In the genomic region with DNA sequence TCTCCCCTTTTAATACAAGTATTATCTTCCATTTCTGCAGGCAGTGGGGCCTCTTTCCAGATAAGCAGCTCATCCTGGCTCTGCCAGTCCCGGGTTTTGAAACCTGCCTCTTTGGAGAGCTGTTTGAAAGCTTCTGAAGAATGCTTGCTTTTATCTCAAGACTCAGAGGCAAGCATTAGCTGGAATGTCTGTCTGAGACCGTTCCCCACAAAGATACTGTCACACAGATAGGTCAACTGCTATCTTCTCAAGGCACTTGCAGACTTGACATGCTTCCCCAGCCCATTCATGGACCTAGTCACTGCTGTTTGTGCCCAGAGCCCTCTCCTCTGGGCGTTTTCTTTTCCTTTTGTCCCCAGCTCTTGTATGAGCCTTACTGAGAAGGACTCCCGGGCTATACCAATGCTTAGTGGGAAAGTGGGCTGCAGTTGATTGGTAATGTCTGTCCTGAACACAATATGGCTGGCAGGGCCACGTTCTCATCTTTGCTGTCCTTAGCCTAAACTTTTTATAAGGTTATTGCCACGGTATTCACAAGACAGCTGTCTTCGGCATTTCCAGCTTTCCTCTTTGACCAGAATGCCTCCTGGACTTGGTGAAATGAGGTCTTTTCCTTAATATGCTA, we compare ENCODE assay signal across 1 cellular context.
TF ChIP-seq lines count a peak whose summit lies in the region.

No MANE protein-coding gene starts in this region.

TF ChIP-seq in K562, 482 proteins besides CTCF, POLR2A, EP300 and RAD21 (continues in another document):
- TF ChIP-seq NR2C1 (IDR thresholded peaks at IDR 0.05), result no peak
- no peak for TF ChIP-seq NR2C1 (tag; IDR thresholded peaks at IDR 0.05)
- TF ChIP-seq CHD1 (IDR thresholded peaks at IDR 0.05; ENCODE audit: low read length), result no peak
- no peak for TF ChIP-seq HDAC6 (IDR thresholded peaks at IDR 0.05; ENCODE audit: low read depth, low read length)
- TF ChIP-seq, protein P1, sequence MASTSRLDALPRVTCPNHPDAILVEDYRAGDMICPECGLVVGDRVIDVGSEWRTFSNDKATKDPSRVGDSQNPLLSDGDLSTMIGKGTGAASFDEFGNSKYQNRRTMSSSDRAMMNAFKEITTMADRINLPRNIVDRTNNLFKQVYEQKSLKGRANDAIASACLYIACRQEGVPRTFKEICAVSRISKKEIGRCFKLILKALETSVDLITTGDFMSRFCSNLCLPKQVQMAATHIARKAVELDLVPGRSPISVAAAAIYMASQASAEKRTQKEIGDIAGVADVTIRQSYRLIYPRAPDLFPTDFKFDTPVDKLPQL (IDR thresholded peaks at IDR 0.05; ENCODE audit: extremely low read depth, insufficient read length), result no peak
- TF ChIP-seq, protein P2, sequence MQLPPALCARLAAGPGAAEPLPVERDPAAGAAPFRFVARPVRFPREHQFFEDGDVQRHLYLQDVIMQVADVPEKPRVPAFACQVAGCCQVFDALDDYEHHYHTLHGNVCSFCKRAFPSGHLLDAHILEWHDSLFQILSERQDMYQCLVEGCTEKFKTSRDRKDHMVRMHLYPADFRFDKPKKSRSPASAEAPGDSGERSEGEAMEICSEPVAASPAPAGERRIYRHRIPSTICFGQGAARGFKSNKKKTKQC (CRISPR knock-in tag; IDR thresholded peaks at IDR 0.05), result no peak
- TF ChIP-seq ZNF324 (CRISPR knock-in tag; IDR thresholded peaks at IDR 0.05), result no peak
- TF ChIP-seq, protein P3, sequence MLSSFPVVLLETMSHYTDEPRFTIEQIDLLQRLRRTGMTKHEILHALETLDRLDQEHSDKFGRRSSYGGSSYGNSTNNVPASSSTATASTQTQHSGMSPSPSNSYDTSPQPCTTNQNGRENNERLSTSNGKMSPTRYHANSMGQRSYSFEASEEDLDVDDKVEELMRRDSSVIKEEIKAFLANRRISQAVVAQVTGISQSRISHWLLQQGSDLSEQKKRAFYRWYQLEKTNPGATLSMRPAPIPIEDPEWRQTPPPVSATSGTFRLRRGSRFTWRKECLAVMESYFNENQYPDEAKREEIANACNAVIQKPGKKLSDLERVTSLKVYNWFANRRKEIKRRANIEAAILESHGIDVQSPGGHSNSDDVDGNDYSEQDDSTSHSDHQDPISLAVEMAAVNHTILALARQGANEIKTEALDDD (IDR thresholded peaks at IDR 0.05), result peak; percentile 74
- no peak for TF ChIP-seq SMC3 (conservative IDR thresholded peaks at IDR 0.05; ENCODE audit: insufficient read depth, low read depth, low read length)
- peak; percentile 60 for TF ChIP-seq HDAC3 (IDR thresholded peaks at IDR 0.05; ENCODE audit: borderline replicate concordance, partially characterized antibody)
- no peak for TF ChIP-seq ZNF780A (CRISPR knock-in tag; IDR thresholded peaks at IDR 0.05)
- TF ChIP-seq TGIF2 (CRISPR knock-in tag; IDR thresholded peaks at IDR 0.05), result no peak
- TF ChIP-seq, protein P4, sequence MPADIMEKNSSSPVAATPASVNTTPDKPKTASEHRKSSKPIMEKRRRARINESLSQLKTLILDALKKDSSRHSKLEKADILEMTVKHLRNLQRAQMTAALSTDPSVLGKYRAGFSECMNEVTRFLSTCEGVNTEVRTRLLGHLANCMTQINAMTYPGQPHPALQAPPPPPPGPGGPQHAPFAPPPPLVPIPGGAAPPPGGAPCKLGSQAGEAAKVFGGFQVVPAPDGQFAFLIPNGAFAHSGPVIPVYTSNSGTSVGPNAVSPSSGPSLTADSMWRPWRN (IDR thresholded peaks at IDR 0.05; ENCODE audit: low read depth), result no peak
- no peak for TF ChIP-seq STAT5B (CRISPR knock-in tag; IDR thresholded peaks at IDR 0.05)
- TF ChIP-seq NRF1 (conservative IDR thresholded peaks at IDR 0.05 in 1 of 2, IDR thresholded peaks at IDR 0.05 in 1 of 2), result 0 out of 4 replicates have a peak, but pooled peaks of 1 of the 2 experiments have one; percentile 15
- no peak for TF ChIP-seq DACH1 (IDR thresholded peaks at IDR 0.05; ENCODE audit: partially characterized antibody)
- no peak for TF ChIP-seq IFI16 (CRISPR knock-in tag; IDR thresholded peaks at IDR 0.05)
- TF ChIP-seq PYGO2 (tag; IDR thresholded peaks at IDR 0.05), result 0 out of 2 replicates have a peak, but pooled peaks have one; percentile 22
- peak; percentile 41; the same call in 1 of the 2 replicates for TF ChIP-seq MYC (IDR thresholded peaks at IDR 0.05; ENCODE audit: low read depth, low read length)
- TF ChIP-seq MYC (CRISPR knock-in tag; IDR thresholded peaks at IDR 0.05; ENCODE audit: borderline replicate concordance, low read depth), result no peak
- no peak for TF ChIP-seq SIN3A (IDR thresholded peaks at IDR 0.05; ENCODE audit: borderline replicate concordance in 2 of 2, control insufficient read depth in 1 of 2, low read depth in 2 of 2, low read length in 2 of 2)
- TF ChIP-seq NR2F6 (CRISPR knock-in tag; IDR thresholded peaks at IDR 0.05), result no peak
- no peak for TF ChIP-seq SRSF3 (IDR thresholded peaks at IDR 0.05; ENCODE audit: insufficient read depth, low read length)
- TF ChIP-seq NFRKB (IDR thresholded peaks at IDR 0.05; ENCODE audit: low read depth), result no peak
- no peak for TF ChIP-seq MED1 (CRISPR knock-in tag; IDR thresholded peaks at IDR 0.05; ENCODE audit: borderline replicate concordance)
- TF ChIP-seq, protein P5, sequence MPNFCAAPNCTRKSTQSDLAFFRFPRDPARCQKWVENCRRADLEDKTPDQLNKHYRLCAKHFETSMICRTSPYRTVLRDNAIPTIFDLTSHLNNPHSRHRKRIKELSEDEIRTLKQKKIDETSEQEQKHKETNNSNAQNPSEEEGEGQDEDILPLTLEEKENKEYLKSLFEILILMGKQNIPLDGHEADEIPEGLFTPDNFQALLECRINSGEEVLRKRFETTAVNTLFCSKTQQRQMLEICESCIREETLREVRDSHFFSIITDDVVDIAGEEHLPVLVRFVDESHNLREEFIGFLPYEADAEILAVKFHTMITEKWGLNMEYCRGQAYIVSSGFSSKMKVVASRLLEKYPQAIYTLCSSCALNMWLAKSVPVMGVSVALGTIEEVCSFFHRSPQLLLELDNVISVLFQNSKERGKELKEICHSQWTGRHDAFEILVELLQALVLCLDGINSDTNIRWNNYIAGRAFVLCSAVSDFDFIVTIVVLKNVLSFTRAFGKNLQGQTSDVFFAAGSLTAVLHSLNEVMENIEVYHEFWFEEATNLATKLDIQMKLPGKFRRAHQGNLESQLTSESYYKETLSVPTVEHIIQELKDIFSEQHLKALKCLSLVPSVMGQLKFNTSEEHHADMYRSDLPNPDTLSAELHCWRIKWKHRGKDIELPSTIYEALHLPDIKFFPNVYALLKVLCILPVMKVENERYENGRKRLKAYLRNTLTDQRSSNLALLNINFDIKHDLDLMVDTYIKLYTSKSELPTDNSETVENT (CRISPR knock-in tag; IDR thresholded peaks at IDR 0.05), result no peak
- 0 out of 2 replicates have a peak, but pooled peaks have one; percentile 20 for TF ChIP-seq MEF2A (IDR thresholded peaks at IDR 0.05; ENCODE audit: control insufficient read depth, low read depth, low read length)
- no peak for TF ChIP-seq WHSC1 (IDR thresholded peaks at IDR 0.05; ENCODE audit: low read length)
- TF ChIP-seq MAFK (IDR thresholded peaks at IDR 0.05; ENCODE audit: low read length), result peak; percentile 5; the same call in 1 of the 2 replicates
- TF ChIP-seq, protein P6, sequence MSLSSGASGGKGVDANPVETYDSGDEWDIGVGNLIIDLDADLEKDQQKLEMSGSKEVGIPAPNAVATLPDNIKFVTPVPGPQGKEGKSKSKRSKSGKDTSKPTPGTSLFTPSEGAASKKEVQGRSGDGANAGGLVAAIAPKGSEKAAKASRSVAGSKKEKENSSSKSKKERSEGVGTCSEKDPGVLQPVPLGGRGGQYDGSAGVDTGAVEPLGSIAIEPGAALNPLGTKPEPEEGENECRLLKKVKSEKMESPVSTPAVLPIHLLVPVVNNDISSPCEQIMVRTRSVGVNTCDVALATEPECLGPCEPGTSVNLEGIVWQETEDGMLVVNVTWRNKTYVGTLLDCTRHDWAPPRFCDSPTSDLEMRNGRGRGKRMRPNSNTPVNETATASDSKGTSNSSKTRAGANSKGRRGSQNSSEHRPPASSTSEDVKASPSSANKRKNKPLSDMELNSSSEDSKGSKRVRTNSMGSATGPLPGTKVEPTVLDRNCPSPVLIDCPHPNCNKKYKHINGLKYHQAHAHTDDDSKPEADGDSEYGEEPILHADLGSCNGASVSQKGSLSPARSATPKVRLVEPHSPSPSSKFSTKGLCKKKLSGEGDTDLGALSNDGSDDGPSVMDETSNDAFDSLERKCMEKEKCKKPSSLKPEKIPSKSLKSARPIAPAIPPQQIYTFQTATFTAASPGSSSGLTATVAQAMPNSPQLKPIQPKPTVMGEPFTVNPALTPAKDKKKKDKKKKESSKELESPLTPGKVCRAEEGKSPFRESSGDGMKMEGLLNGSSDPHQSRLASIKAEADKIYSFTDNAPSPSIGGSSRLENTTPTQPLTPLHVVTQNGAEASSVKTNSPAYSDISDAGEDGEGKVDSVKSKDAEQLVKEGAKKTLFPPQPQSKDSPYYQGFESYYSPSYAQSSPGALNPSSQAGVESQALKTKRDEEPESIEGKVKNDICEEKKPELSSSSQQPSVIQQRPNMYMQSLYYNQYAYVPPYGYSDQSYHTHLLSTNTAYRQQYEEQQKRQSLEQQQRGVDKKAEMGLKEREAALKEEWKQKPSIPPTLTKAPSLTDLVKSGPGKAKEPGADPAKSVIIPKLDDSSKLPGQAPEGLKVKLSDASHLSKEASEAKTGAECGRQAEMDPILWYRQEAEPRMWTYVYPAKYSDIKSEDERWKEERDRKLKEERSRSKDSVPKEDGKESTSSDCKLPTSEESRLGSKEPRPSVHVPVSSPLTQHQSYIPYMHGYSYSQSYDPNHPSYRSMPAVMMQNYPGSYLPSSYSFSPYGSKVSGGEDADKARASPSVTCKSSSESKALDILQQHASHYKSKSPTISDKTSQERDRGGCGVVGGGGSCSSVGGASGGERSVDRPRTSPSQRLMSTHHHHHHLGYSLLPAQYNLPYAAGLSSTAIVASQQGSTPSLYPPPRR (CRISPR knock-in tag; IDR thresholded peaks at IDR 0.05; ENCODE audit: borderline replicate concordance), result no peak
- TF ChIP-seq L3MBTL2 (IDR thresholded peaks at IDR 0.05), result no peak
- TF ChIP-seq, protein P7, sequence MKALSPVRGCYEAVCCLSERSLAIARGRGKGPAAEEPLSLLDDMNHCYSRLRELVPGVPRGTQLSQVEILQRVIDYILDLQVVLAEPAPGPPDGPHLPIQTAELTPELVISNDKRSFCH (CRISPR knock-in tag; IDR thresholded peaks at IDR 0.05), result no peak
- TF ChIP-seq, protein P7 (tag; IDR thresholded peaks at IDR 0.05), result no peak
- TF ChIP-seq NBN (IDR thresholded peaks at IDR 0.05; ENCODE audit: low read depth), result 0 out of 2 replicates have a peak, but pooled peaks have one; percentile 17
- TF ChIP-seq ZBTB17 (CRISPR knock-in tag; IDR thresholded peaks at IDR 0.05), result peak; percentile 98
- peak; percentile 55; the same call in 1 of the 2 replicates for TF ChIP-seq LCOR (CRISPR knock-in tag; IDR thresholded peaks at IDR 0.05)
- TF ChIP-seq TAF15 (IDR thresholded peaks at IDR 0.05; ENCODE audit: low read depth, low read length), result no peak
- TF ChIP-seq, protein P8, sequence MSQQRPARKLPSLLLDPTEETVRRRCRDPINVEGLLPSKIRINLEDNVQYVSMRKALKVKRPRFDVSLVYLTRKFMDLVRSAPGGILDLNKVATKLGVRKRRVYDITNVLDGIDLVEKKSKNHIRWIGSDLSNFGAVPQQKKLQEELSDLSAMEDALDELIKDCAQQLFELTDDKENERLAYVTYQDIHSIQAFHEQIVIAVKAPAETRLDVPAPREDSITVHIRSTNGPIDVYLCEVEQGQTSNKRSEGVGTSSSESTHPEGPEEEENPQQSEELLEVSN (IDR thresholded peaks at IDR 0.05; ENCODE audit: borderline replicate concordance in 1 of 2, extremely low read depth in 1 of 2, insufficient read depth in 1 of 2, insufficient read length in 1 of 2, low read depth in 1 of 2, low read length in 1 of 2, poor library complexity in 1 of 2, severe bottlenecking in 1 of 2), result no peak
- no peak for TF ChIP-seq ZNF75A (CRISPR knock-in tag; IDR thresholded peaks at IDR 0.05)
- TF ChIP-seq TEAD2 (tag; IDR thresholded peaks at IDR 0.05), result peak; percentile 64; the same call in 1 of the 2 replicates
- TF ChIP-seq, protein P9, sequence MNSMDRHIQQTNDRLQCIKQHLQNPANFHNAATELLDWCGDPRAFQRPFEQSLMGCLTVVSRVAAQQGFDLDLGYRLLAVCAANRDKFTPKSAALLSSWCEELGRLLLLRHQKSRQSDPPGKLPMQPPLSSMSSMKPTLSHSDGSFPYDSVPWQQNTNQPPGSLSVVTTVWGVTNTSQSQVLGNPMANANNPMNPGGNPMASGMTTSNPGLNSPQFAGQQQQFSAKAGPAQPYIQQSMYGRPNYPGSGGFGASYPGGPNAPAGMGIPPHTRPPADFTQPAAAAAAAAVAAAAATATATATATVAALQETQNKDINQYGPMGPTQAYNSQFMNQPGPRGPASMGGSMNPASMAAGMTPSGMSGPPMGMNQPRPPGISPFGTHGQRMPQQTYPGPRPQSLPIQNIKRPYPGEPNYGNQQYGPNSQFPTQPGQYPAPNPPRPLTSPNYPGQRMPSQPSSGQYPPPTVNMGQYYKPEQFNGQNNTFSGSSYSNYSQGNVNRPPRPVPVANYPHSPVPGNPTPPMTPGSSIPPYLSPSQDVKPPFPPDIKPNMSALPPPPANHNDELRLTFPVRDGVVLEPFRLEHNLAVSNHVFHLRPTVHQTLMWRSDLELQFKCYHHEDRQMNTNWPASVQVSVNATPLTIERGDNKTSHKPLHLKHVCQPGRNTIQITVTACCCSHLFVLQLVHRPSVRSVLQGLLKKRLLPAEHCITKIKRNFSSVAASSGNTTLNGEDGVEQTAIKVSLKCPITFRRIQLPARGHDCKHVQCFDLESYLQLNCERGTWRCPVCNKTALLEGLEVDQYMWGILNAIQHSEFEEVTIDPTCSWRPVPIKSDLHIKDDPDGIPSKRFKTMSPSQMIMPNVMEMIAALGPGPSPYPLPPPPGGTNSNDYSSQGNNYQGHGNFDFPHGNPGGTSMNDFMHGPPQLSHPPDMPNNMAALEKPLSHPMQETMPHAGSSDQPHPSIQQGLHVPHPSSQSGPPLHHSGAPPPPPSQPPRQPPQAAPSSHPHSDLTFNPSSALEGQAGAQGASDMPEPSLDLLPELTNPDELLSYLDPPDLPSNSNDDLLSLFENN (IDR thresholded peaks at IDR 0.05; ENCODE audit: low read depth in 2 of 2, low read length in 2 of 2), result peak in 1 of 2 experiments; percentile 80; a peak in 2 of 4 replicates
- peak; percentile 66; the same call in 1 of the 2 replicates for TF ChIP-seq MYNN (IDR thresholded peaks at IDR 0.05)
- TF ChIP-seq MYNN (CRISPR knock-in tag; IDR thresholded peaks at IDR 0.05), result no peak
- no peak for TF ChIP-seq CBX5 (IDR thresholded peaks at IDR 0.05; ENCODE audit: borderline replicate concordance, low read depth)
- TF ChIP-seq ZNF696 (CRISPR knock-in tag; conservative IDR thresholded peaks at IDR 0.05), result no peak
